In the genomic region with DNA sequence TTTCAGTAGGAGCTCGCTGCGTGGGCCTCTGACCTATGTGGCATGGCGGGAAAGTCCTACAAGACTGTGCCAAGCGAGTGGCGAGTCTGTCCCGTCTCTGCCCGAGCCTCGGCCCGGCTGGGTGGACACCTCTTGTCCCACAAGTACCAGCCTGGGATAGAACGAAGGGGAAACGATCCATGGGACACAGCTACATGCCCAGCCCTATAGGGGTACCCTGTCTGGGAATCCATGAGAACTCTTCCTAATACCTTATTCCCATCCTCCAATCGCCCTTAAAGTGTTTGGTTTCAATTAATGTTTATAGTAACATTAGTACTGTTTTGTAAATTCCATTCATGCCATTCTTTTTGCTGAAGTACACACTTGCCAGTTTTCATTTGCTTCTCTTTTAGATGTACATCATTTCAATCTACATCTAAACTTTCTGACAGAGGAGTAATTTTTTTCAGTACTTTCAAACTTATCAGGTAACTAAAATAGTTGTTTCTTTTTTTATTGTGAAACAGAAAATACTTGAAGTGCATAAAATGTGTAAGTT, we compare ENCODE assay signal across 1 cellular context.
TF ChIP-seq lines count a peak whose summit lies in the region.

No MANE protein-coding gene starts in this region.

TF ChIP-seq in H1, 55 proteins besides CTCF, POLR2A, EP300 and RAD21 (continued from another document):
- TF ChIP-seq YY1 (IDR thresholded peaks at IDR 0.05; ENCODE audit: low read depth, low read length) (no peak), SIX5 (IDR thresholded peaks at IDR 0.05; ENCODE audit: low read depth, low read length) (no peak), POLR2AphosphoS5 (IDR thresholded peaks at IDR 0.05; ENCODE audit: low read depth, low read length) (no peak), SAP30 (IDR thresholded peaks at IDR 0.05; ENCODE audit: insufficient read depth, insufficient replicate concordance, low read length) (no peak), JUN (IDR thresholded peaks at IDR 0.05; ENCODE audit: low read depth, low read length) (no peak), SRF (IDR thresholded peaks at IDR 0.05; ENCODE audit: low read depth, low read length) (no peak), EGR1 (IDR thresholded peaks at IDR 0.05; ENCODE audit: borderline replicate concordance, low read depth, low read length) (no peak), RNF2 (IDR thresholded peaks at IDR 0.05; ENCODE audit: borderline replicate concordance, low read depth, low read length, missing control alignments, poor library complexity, severe bottlenecking) (no peak), FOSL1 (IDR thresholded peaks at IDR 0.05; ENCODE audit: insufficient read depth, low read depth, low read length) (no peak), SP1 (IDR thresholded peaks at IDR 0.05; ENCODE audit: low read depth, low read length) (no peak), HDAC2 (IDR thresholded peaks at IDR 0.05; ENCODE audit: borderline replicate concordance in 1 of 2, low read depth in 2 of 2, low read length in 2 of 2) (no peak), KDM1A (IDR thresholded peaks at IDR 0.05; ENCODE audit: borderline replicate concordance, low read length) (no peak), ATF3 (IDR thresholded peaks at IDR 0.05; ENCODE audit: insufficient read depth, low read depth, low read length) (no peak)
